In the genomic region with DNA sequence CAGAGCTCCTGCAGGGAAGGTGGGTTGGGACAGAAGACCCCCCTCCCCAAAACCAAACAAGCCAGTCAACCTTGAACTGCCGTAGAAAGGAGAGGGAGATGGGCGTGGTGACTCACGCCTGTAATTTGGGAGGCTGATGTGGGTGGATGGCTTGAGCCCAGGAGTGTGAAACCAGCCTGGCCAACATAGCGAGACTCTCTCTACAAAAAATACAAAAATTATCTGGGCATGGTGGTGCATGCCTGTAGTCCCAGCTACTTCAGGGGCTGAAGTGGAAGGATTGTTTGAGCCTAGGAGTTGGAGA, we compare ENCODE assay signal across 21 cellular contexts. TPM values are rescaled to one million over a fixed set of nuclear protein-coding genes. Genes with fewer than 3 reads are reported as not detected.
DNase-seq lines count a peak whose midpoint lies in the region; ATAC-seq and TF ChIP-seq lines count a peak whose summit lies in the region.
"Had no signal": no experiment of that assay in that cellular context is flagged by ENCODE, and none has a peak within 500 bp of the region (broad histone marks: within the 10 kb centered on the region; RNA-seq: fewer than 3 reads in every experiment).

No MANE protein-coding gene starts in this region.

- WGBS in right lobe of liver (ENCODE audit: insufficient coverage, low coverage, low lambda C conversion rate, missing lambda C conversion rate) = no CpG with 5 or more reads among the region's 4 CpGs
- 71% methylated on average over 4 of the region's 4 CpGs for WGBS in suprapubic skin

- no peaks in the 10 kb centered on the region for H3K4me1 Mint-ChIP-seq in activated naive CD4-positive, alpha-beta T cell treated with anti-CD3 and anti-CD28 coated beads, Interleukin-2, amount 10 ng/mL, durations not matched to agents 7 days and 5 days
- H3K4me1 Mint-ChIP-seq: B cell had no signal

- H3K27ac ChIP-seq in coronary artery = no peak overlapping the region
- no peak overlapping the region for H3K27ac ChIP-seq in right lobe of liver
- no peak overlapping the region for H3K27ac ChIP-seq in suprapubic skin
- H3K27ac ChIP-seq: 22Rv1 had no signal

- in situ Hi-C loops in KBM-7 (cut with MboI; ENCODE audit: low pct_unique_long_range_greater_than_20kb, low sequenced_read_pairs) = no loop called here

- TF ChIP-seq CTCF in coronary artery (IDR thresholded peaks at IDR 0.05) = no peak
- no peak for TF ChIP-seq CTCF in right lobe of liver (IDR thresholded peaks at IDR 0.05)
- TF ChIP-seq CTCF in suprapubic skin (IDR thresholded peaks at IDR 0.05) = no peak

- H3K36me3 Mint-ChIP-seq in activated naive CD4-positive, alpha-beta T cell treated with anti-CD3 and anti-CD28 coated beads, Interleukin-2, amount 10 ng/mL, durations not matched to agents 7 days and 5 days = no peaks in the 10 kb centered on the region

- H3K36me3 ChIP-seq in right lobe of liver = no peaks in the 10 kb centered on the region
- no peaks in the 10 kb centered on the region for H3K36me3 ChIP-seq in suprapubic skin

- no peaks in the 10 kb centered on the region for H3K9me3 ChIP-seq in right lobe of liver
- no peaks in the 10 kb centered on the region for H3K9me3 ChIP-seq in suprapubic skin

- H3K4me1 ChIP-seq in right lobe of liver = peaks cover 0 to 5% (median 0%) of the 10 kb centered on the region in 4 donors
- no peaks in the 10 kb centered on the region for H3K4me1 ChIP-seq in suprapubic skin

- H3K27ac Mint-ChIP-seq in activated naive CD4-positive, alpha-beta T cell treated with anti-CD3 and anti-CD28 coated beads, Interleukin-2, amount 10 ng/mL, durations not matched to agents 7 days and 5 days = peak overlapping the region; percentile 28
- H3K27ac Mint-ChIP-seq: B cell had no signal

- DNase-seq in activated naive CD4-positive, alpha-beta T cell treated with anti-CD3 and anti-CD28 coated beads, Interleukin-2, amount 10 ng/mL, durations not matched to agents 7 days and 5 days = no peak
- DNase-seq in activated naive CD4-positive, alpha-beta T cell treated with anti-CD3 and anti-CD28 coated beads, Interleukin-2, amount 50 U/mL, for 16 hours = no peak
- DNase-seq in coronary artery (ENCODE audit: low spot score) = peak; percentile 46
- peak in 2 of 3 donors; percentile 11 for DNase-seq in right lobe of liver
- peak; percentile 10 to 13 for DNase-seq in suprapubic skin (ENCODE audit: low spot score in 2 of 2)
- DNase-seq in NCI-H1092 (lab: John Stamatoyannopoulos, UW) = no peak
- no peak for DNase-seq in KBM-7
- DNase-seq: Calu3; DMS79 treated with DMSO at 0.1 percent for 48 hours; GF-D8; NCI-H2029; NCI-H446 treated with DMSO at 0.1 percent for 48 hours; NCI-H526; NCI-H82; NK-92 treated with Interleukin-12 subunit alpha and Interleukin-12 subunit beta, amount 100 ng/mL, for 24 hours; PC-3 had no signal

- no peak overlapping the region for H3K4me3 ChIP-seq in coronary artery
- no peak overlapping the region for H3K4me3 ChIP-seq in right lobe of liver
- H3K4me3 ChIP-seq in suprapubic skin = no peak overlapping the region
- H3K4me3 ChIP-seq: K562 had no signal

- H3K9me3 Mint-ChIP-seq in activated naive CD4-positive, alpha-beta T cell treated with anti-CD3 and anti-CD28 coated beads, Interleukin-2, amount 10 ng/mL, durations not matched to agents 7 days and 5 days = no peaks in the 10 kb centered on the region

- no peaks in the 10 kb centered on the region for H3K27me3 ChIP-seq in right lobe of liver
- no peaks in the 10 kb centered on the region for H3K27me3 ChIP-seq in suprapubic skin

- H3K4me3 Mint-ChIP-seq in activated naive CD4-positive, alpha-beta T cell treated with anti-CD3 and anti-CD28 coated beads, Interleukin-2, amount 10 ng/mL, durations not matched to agents 7 days and 5 days = no peak overlapping the region
- H3K4me3 Mint-ChIP-seq: B cell had no signal

- no peak for ATAC-seq in right lobe of liver
- ATAC-seq in GM21619 (IDR thresholded peaks at IDR 0.05; ENCODE audit: unreplicated experiment) = no peak
- ATAC-seq: HCT116, K562, PC-3 had no signal

- CTCF ChIA-PET in activated naive CD4-positive, alpha-beta T cell treated with anti-CD3 and anti-CD28 coated beads, Interleukin-2, amount 10 ng/mL, durations not matched to agents 7 days and 5 days (lab: Charles Lee) = interaction anchor here (1.1 kb wide), 1 partner anchor 152 kb away, joined by 3 read pairs; no protein-coding TSS in a partner anchor

- intact Hi-C loops in right lobe of liver (cut with DNase I) = no loop called here

- TF ChIP-seq POLR2A in right lobe of liver (IDR thresholded peaks at IDR 0.05) (no peak), suprapubic skin (IDR thresholded peaks at IDR 0.05) (no peak)

- no peak for TF ChIP-seq EP300 in suprapubic skin (IDR thresholded peaks at IDR 0.05)

- no peaks in the 10 kb centered on the region for H3K27me3 Mint-ChIP-seq in activated naive CD4-positive, alpha-beta T cell treated with anti-CD3 and anti-CD28 coated beads, Interleukin-2, amount 10 ng/mL, durations not matched to agents 7 days and 5 days
- H3K27me3 Mint-ChIP-seq: B cell had no signal

RNA-seq across cellular contexts. Expression of a gene that starts 42.1 kb away (rescaled TPM):
- total RNA-seq in right lobe of liver (1 to 10 TPM in 2 of 6 experiments, under 1 TPM in 4; 0.51 to 3.0 (median 0.87) TPM), suprapubic skin (1 to 10 TPM; 1.2 to 4.6 (median 1.9) TPM)

Comparison
In these comparisons a context has a peak if more than half of its experiments do, and no peak if none do; other contexts are left out.
1. DNase-seq: peak in coronary artery (single experiment), right lobe of liver (2 of 3) and suprapubic skin (2 of 2); none in activated naive CD4-positive, alpha-beta T cell treated with anti-CD3 and anti-CD28 coated beads, Interleukin-2, amount 10 ng/mL, durations not matched to agents 7 days and 5 days (single experiment), activated naive CD4-positive, alpha-beta T cell treated with anti-CD3 and anti-CD28 coated beads, Interleukin-2, amount 50 U/mL, for 16 hours (single experiment), NCI-H1092 (single experiment) and KBM-7 (single experiment).